In genomic region chr4:60081839-60082238, GRCh38 we compare ENCODE assay signal across 34 cellular contexts.
DNase-seq lines count a peak whose midpoint lies in the region; ATAC-seq and TF ChIP-seq lines count a peak whose summit lies in the region.
"Had no signal": no experiment of that assay in that cellular context is flagged by ENCODE, and none has a peak within 500 bp of the region (broad histone marks: within the 10 kb centered on the region; RNA-seq: fewer than 3 reads in every experiment).

No MANE protein-coding gene starts in this region.

- no peak for TF ChIP-seq EP300 in sigmoid colon (IDR thresholded peaks at IDR 0.05)

- no peak for ATAC-seq in omental fat pad (ENCODE audit: low FRiP score)
- no peak for ATAC-seq in activated CD8-positive, alpha-beta T cell treated with anti-CD3 and anti-CD28 coated beads, Interleukin-2, amount 10 ng/mL, durations not matched to agents 7 days and 5 days
- ATAC-seq in left cardiac atrium = no peak
- ATAC-seq: A549; CD8-positive, alpha-beta T cell had no signal

- no peaks in the 10 kb centered on the region for H3K4me1 ChIP-seq in sigmoid colon
- H3K4me1 ChIP-seq: A549; BE2C; BLaER1; BLaER1 treated with 17β-estradiol and CSF1 and Interleukin-3, amounts not matched to agents 10 nM and 100 nM; Caco-2 had no signal

- no peaks in the 10 kb centered on the region for H3K36me3 ChIP-seq in sigmoid colon
- H3K36me3 ChIP-seq: BE2C; BLaER1; BLaER1 treated with 17β-estradiol and CSF1 and Interleukin-3, amounts not matched to agents 10 nM and 100 nM had no signal

- intact Hi-C loops in posterior vena cava (cut with DNase I) = no loop called here
- intact Hi-C loops in sigmoid colon (cut with DNase I) = no loop called here
- intact Hi-C loops in left cardiac atrium (cut with DNase I) = no loop called here

- H3K4me3 Mint-ChIP-seq in chondrocyte (ENCODE audit: unreplicated experiment) = no peak overlapping the region
- no peak overlapping the region for H3K4me3 Mint-ChIP-seq in activated CD8-positive, alpha-beta T cell treated with anti-CD3 and anti-CD28 coated beads, Interleukin-2, amount 10 ng/mL, durations not matched to agents 7 days and 5 days
- H3K4me3 Mint-ChIP-seq: B cell; CD14-positive monocyte; CD4-positive, alpha-beta memory T cell; CD4-positive, alpha-beta T cell; CD4-positive, CD25-positive, alpha-beta regulatory T cell; CD8-positive, alpha-beta memory T cell; CD8-positive, alpha-beta T cell had no signal

- TF ChIP-seq CTCF in chondrocyte (IDR thresholded peaks at IDR 0.05) = no peak
- no peak for TF ChIP-seq CTCF in sigmoid colon (IDR thresholded peaks at IDR 0.05)
- TF ChIP-seq CTCF in omental fat pad (IDR thresholded peaks at IDR 0.05) = no peak

- CTCF ChIA-PET in activated CD8-positive, alpha-beta T cell treated with anti-CD3 and anti-CD28 coated beads, Interleukin-2, amount 10 ng/mL, durations not matched to agents 7 days and 5 days (lab: Charles Lee) = no interaction called here

- H3K9me3 Mint-ChIP-seq in chondrocyte (ENCODE audit: low read depth) = peaks cover 7% of the 10 kb centered on the region
- peaks cover 3% of the 10 kb centered on the region for H3K9me3 Mint-ChIP-seq in activated CD8-positive, alpha-beta T cell treated with anti-CD3 and anti-CD28 coated beads, Interleukin-2, amount 10 ng/mL, durations not matched to agents 7 days and 5 days (ENCODE audit: insufficient read depth)

- H3K4me1 Mint-ChIP-seq in chondrocyte (ENCODE audit: low read depth) = no peaks in the 10 kb centered on the region
- H3K4me1 Mint-ChIP-seq in activated CD8-positive, alpha-beta T cell treated with anti-CD3 and anti-CD28 coated beads, Interleukin-2, amount 10 ng/mL, durations not matched to agents 7 days and 5 days (ENCODE audit: low read depth) = no peaks in the 10 kb centered on the region
- H3K4me1 Mint-ChIP-seq: B cell; CD14-positive monocyte; CD4-positive, alpha-beta memory T cell; CD4-positive, CD25-positive, alpha-beta regulatory T cell; CD8-positive, alpha-beta memory T cell had no signal

- DNase-seq in DMS 273 (lab: John Stamatoyannopoulos, UW; ENCODE audit: unreplicated experiment) = peak; percentile 0
- no peak for DNase-seq in DMS 273 treated with DMSO at 0.1 percent for 48 hours (lab: John Stamatoyannopoulos, UW)
- DNase-seq in chondrocyte (ENCODE audit: low spot score) = peak; percentile 60
- peak; percentile 49 for DNase-seq in posterior vena cava (ENCODE audit: low spot score)
- DNase-seq in sigmoid colon = peak; percentile 57
- no peak for DNase-seq in omental fat pad (ENCODE audit: low spot score)
- DNase-seq in activated CD8-positive, alpha-beta T cell treated with anti-CD3 and anti-CD28 coated beads, Interleukin-2, amount 10 ng/mL, durations not matched to agents 7 days and 5 days = no peak
- no peak for DNase-seq in left cardiac atrium
- DNase-seq: 8988T; ACHN; AML-193; BE2C; C1 segment of cervical spinal cord; Caco-2; Calu3; CD4-positive, alpha-beta memory T cell; CD4-positive, alpha-beta T cell; CD4-positive, CD25-positive, alpha-beta regulatory T cell; CD8-positive, alpha-beta memory T cell; CD8-positive, alpha-beta T cell; COR-L47; DMS153; DMS53; DMS79; DMS79 treated with DMSO at 0.1 percent for 48 hours; DND-41; EL had no signal

- H3K27ac ChIP-seq in sigmoid colon = no peak overlapping the region
- H3K27ac ChIP-seq: 22Rv1; A549; BLaER1; BLaER1 treated with 17β-estradiol and CSF1 and Interleukin-3, amounts not matched to agents 10 nM and 100 nM; C4-2B had no signal

- 31 to 66% methylated on average over 2 of the region's 2 CpGs for WGBS in sigmoid colon, 2 donors

- no peak overlapping the region for H3K4me3 ChIP-seq in sigmoid colon
- H3K4me3 ChIP-seq: A549; BLaER1; BLaER1 treated with 17β-estradiol and CSF1 and Interleukin-3, amounts not matched to agents 10 nM and 100 nM had no signal

- H3K27me3 Mint-ChIP-seq in chondrocyte (ENCODE audit: low read depth) = no peaks in the 10 kb centered on the region
- no peaks in the 10 kb centered on the region for H3K27me3 Mint-ChIP-seq in activated CD8-positive, alpha-beta T cell treated with anti-CD3 and anti-CD28 coated beads, Interleukin-2, amount 10 ng/mL, durations not matched to agents 7 days and 5 days (ENCODE audit: low read depth)
- H3K27me3 Mint-ChIP-seq: B cell; CD4-positive, alpha-beta memory T cell; CD4-positive, alpha-beta T cell; CD4-positive, CD25-positive, alpha-beta regulatory T cell; CD8-positive, alpha-beta memory T cell had no signal

- no peak for TF ChIP-seq POLR2A in sigmoid colon (IDR thresholded peaks at IDR 0.05)

- no peaks in the 10 kb centered on the region for H3K9me3 ChIP-seq in sigmoid colon
- H3K9me3 ChIP-seq: A549; BLaER1; BLaER1 treated with 17β-estradiol and CSF1 and Interleukin-3, amounts not matched to agents 10 nM and 100 nM; Caco-2 had no signal

- H3K27me3 ChIP-seq in sigmoid colon = no peaks in the 10 kb centered on the region
- H3K27me3 ChIP-seq: BE2C; BLaER1; BLaER1 treated with 17β-estradiol and CSF1 and Interleukin-3, amounts not matched to agents 10 nM and 100 nM had no signal

- H3K27ac Mint-ChIP-seq in chondrocyte (ENCODE audit: unreplicated experiment) = no peak overlapping the region
- no peak overlapping the region for H3K27ac Mint-ChIP-seq in activated CD8-positive, alpha-beta T cell treated with anti-CD3 and anti-CD28 coated beads, Interleukin-2, amount 10 ng/mL, durations not matched to agents 7 days and 5 days
- H3K27ac Mint-ChIP-seq: B cell; CD14-positive monocyte; CD4-positive, alpha-beta memory T cell; CD4-positive, alpha-beta T cell; CD4-positive, CD25-positive, alpha-beta regulatory T cell; CD8-positive, alpha-beta memory T cell; CD8-positive, alpha-beta T cell had no signal

- no peaks in the 10 kb centered on the region for H3K36me3 Mint-ChIP-seq in chondrocyte (ENCODE audit: low read depth)
- H3K36me3 Mint-ChIP-seq in activated CD8-positive, alpha-beta T cell treated with anti-CD3 and anti-CD28 coated beads, Interleukin-2, amount 10 ng/mL, durations not matched to agents 7 days and 5 days (ENCODE audit: low read depth) = no peaks in the 10 kb centered on the region
- H3K36me3 Mint-ChIP-seq: CD14-positive monocyte; CD4-positive, alpha-beta memory T cell; CD4-positive, CD25-positive, alpha-beta regulatory T cell; CD8-positive, alpha-beta memory T cell; CD8-positive, alpha-beta T cell had no signal

- POLR2A ChIA-PET in activated CD8-positive, alpha-beta T cell treated with anti-CD3 and anti-CD28 coated beads, Interleukin-2, amount 10 ng/mL, durations not matched to agents 7 days and 5 days (lab: Charles Lee) = no interaction called here

Comparison
In these comparisons a context has a peak if more than half of its experiments do, and no peak if none do; other contexts are left out.
1. DNase-seq: peak in DMS 273 (single experiment), chondrocyte (single experiment), posterior vena cava (single experiment) and sigmoid colon (single experiment); none in DMS 273 treated with DMSO at 0.1 percent for 48 hours (single experiment), omental fat pad (single experiment), activated CD8-positive, alpha-beta T cell treated with anti-CD3 and anti-CD28 coated beads, Interleukin-2, amount 10 ng/mL, durations not matched to agents 7 days and 5 days (single experiment) and left cardiac atrium (single experiment).